9 cellular contexts compared by ENCODE assay signal in the genomic region with DNA sequence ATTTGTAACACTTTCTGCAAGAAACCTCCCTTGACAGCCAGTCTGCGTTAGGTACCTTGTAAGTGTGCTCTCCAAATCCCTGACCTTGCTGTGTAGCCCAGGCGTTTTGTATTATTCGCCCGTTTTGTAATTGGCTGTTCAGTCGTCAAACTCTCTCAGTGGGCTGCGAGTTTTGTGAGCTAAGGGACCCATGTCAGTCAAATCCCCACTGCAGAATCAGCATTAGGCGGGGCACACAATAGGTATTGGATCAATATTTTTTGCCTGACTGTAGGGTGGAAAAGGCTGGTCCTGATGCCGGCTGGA. TPM values are rescaled to one million over a fixed set of nuclear protein-coding genes. Genes with fewer than 3 reads are reported as not detected.
DNase-seq lines count a peak whose midpoint lies in the region; ATAC-seq, FAIRE-seq and TF ChIP-seq lines count a peak whose summit lies in the region.
"Had no signal": no experiment of that assay in that cellular context is flagged by ENCODE, and none has a peak within 500 bp of the region (broad histone marks: within the 10 kb centered on the region; RNA-seq: fewer than 3 reads in every experiment).

No MANE protein-coding gene starts in this region.

- TF ChIP-seq CTCF in AG04449 (IDR thresholded peaks at IDR 0.05; ENCODE audit: insufficient read depth, low read length, missing control alignments) (no peak), bronchial epithelial cell (IDR thresholded peaks at IDR 0.05; ENCODE audit: insufficient read depth, low read length, severe bottlenecking) (no peak)

- peaks cover 0 to 11% of the 10 kb centered on the region in 2 donors for H3K4me1 ChIP-seq in muscle layer of duodenum (ENCODE audit: control insufficient read depth in 1 of 2, insufficient read depth in 2 of 2, low read length in 2 of 2)

- POLR2A ChIA-PET in AG04449 (lab: Yijun Ruan, JAX) = interaction anchor here (0.8 to 1.8 kb wide), 3 partner anchors 27 to 50 kb away, joined by 3 to 6 read pairs (median 5); no protein-coding TSS in a partner anchor

- CTCF ChIA-PET in AG04449 (lab: Yijun Ruan, JAX) = interaction anchor here (1.9 to 8.4 kb wide), 3 partner anchors 17 to 76 kb away, joined by 5 to 87 read pairs (median 55); a partner anchor contains a TSS

- no peaks in the 10 kb centered on the region for H3K27me3 ChIP-seq in bronchial epithelial cell (ENCODE audit: control insufficient read depth, insufficient read depth, low read length)
- no peaks in the 10 kb centered on the region for H3K27me3 ChIP-seq in muscle layer of duodenum (ENCODE audit: low read depth, low read length)

- peak overlapping the region; percentile 20 for H3K27ac ChIP-seq in muscle layer of duodenum (ENCODE audit: low read length)

- DNase-seq in AG04449 (ENCODE audit: low read depth, low spot score) (no peak), bronchial epithelial cell (ENCODE audit: low read depth) (no peak), COLO829 (ENCODE audit: low spot score) (no peak)

- ATAC-seq in HG03439 (IDR thresholded peaks at IDR 0.05; ENCODE audit: unreplicated experiment) (peak; percentile 2), GM21447 (IDR thresholded peaks at IDR 0.05; ENCODE audit: unreplicated experiment) (no peak), GM18511 (IDR thresholded peaks at IDR 0.05; ENCODE audit: unreplicated experiment) (no peak), HG03139 (IDR thresholded peaks at IDR 0.05; ENCODE audit: unreplicated experiment) (no peak)

- H3K9me3 ChIP-seq in muscle layer of duodenum (ENCODE audit: control insufficient read depth in 1 of 2, low read length in 2 of 2) = no peaks in the 10 kb centered on the region

- H3K36me3 ChIP-seq in bronchial epithelial cell (ENCODE audit: control insufficient read depth, insufficient read depth, low read length) = no peaks in the 10 kb centered on the region
- peaks cover 0 to 11% of the 10 kb centered on the region in 2 donors for H3K36me3 ChIP-seq in muscle layer of duodenum (ENCODE audit: control insufficient read depth in 1 of 2, insufficient read depth in 2 of 2, low read length in 2 of 2)

- H3K4me3 ChIP-seq in AG04449 (ENCODE audit: low read depth, low read length) (peak overlapping the region; percentile 91), bronchial epithelial cell (ENCODE audit: low read depth, low read length) (peak overlapping the region; percentile 97), muscle layer of duodenum (ENCODE audit: low read depth in 1 of 2, low read length in 2 of 2) (peak overlapping the region; percentile 75 to 89)

- FAIRE-seq in bronchial epithelial cell (lab: Jason Lieb, UNC) = no peak

RNA-seq across cellular contexts. Expression of a gene that starts 0.7 kb away (rescaled TPM):
- 1.2 and 1.6 TPM in 2 replicates for total RNA-seq in bronchial epithelial cell

RNA-seq across cellular contexts. Expression of a gene that starts 23.9 kb away (rescaled TPM):
- total RNA-seq in bronchial epithelial cell = not detected in 2 replicates
- total RNA-seq: myocyte had no signal

RNA-seq across cellular contexts. Expression of a gene that starts 32.1 kb away (rescaled TPM):
- total RNA-seq in bronchial epithelial cell = not detected in 2 replicates
- total RNA-seq: myocyte had no signal

RNA-seq across cellular contexts. Expression of a gene that starts 34.8 kb away (rescaled TPM):
- total RNA-seq in bronchial epithelial cell = 6.1 and 7.3 TPM in 2 replicates

RNA-seq across cellular contexts. Expression of a gene that starts 43.8 kb away (rescaled TPM):
- 0.51 and 0.53 TPM in 2 replicates for total RNA-seq in bronchial epithelial cell
